Comparison of ENCODE assay signal across 17 cellular contexts in genomic region chr11:85481862-85482261, GRCh38.
A peak's percentile ranks its signal among the peaks of the same experiment; 100 is the strongest.
DNase-seq lines count a peak whose midpoint lies in the region; ATAC-seq, FAIRE-seq and TF ChIP-seq lines count a peak whose summit lies in the region.
"Had no signal": no experiment of that assay in that cellular context is flagged by ENCODE, and none has a peak within 500 bp of the region (broad histone marks: within the 10 kb centered on the region; RNA-seq: fewer than 3 reads in every experiment).

No MANE protein-coding gene starts in this region.

- H3K79me1 ChIP-seq in H1 (ENCODE audit: low read depth, low read length), result no peaks in the 10 kb centered on the region
- no peaks in the 10 kb centered on the region for H3K79me1 ChIP-seq in neuronal stem cell (ENCODE audit: low read depth, low read length)
- no peaks in the 10 kb centered on the region for H3K79me1 ChIP-seq in mesendoderm (ENCODE audit: low read length)

- H3K9ac ChIP-seq in H1 (replicated peaks in 1 of 4; ENCODE audit: extremely low read depth in 1 of 4, low read depth in 3 of 4, low read length in 3 of 4) (no peak overlapping the region), neuronal stem cell (ENCODE audit: low read depth, low read length, poor library complexity) (no peak overlapping the region), mesendoderm (ENCODE audit: low read length) (no peak overlapping the region)
- H3K9ac ChIP-seq: GM23248 had no signal

- H2BK5ac ChIP-seq in H1 (ENCODE audit: low read depth, low read length), result no peak overlapping the region
- H2BK5ac ChIP-seq in neuronal stem cell (ENCODE audit: low read length), result no peak overlapping the region
- H2BK5ac ChIP-seq in mesendoderm (ENCODE audit: low read length), result no peak overlapping the region

- POLR2A ChIA-PET in H1 (lab: Charles Lee; ENCODE audit: partially characterized antibody), result interaction anchor here (1.0 to 1.6 kb wide), 2 partner anchors 9 to 10 kb away, joined by 3 to 4 read pairs; no protein-coding TSS in a partner anchor

- no peak overlapping the region for H3K4me3 Mint-ChIP-seq in stimulated activated effector memory CD8-positive, alpha-beta T cell treated with anti-CD3 and anti-CD28 coated beads, Interleukin-12 subunit alpha, Interleukin-12 subunit beta, amount 100 ng/mL, for 72 hours
- H3K4me3 Mint-ChIP-seq: CD4-positive, alpha-beta memory T cell; HFFc6 had no signal

- H3K4me1 Mint-ChIP-seq in stimulated activated effector memory CD8-positive, alpha-beta T cell treated with anti-CD3 and anti-CD28 coated beads, Interleukin-12 subunit alpha, Interleukin-12 subunit beta, amount 100 ng/mL, for 72 hours, result no peaks in the 10 kb centered on the region

- no peak overlapping the region for H3K4ac ChIP-seq in H1 (replicated peaks; ENCODE audit: insufficient read length, low read depth, low read length)
- H3K4ac ChIP-seq in neuronal stem cell (ENCODE audit: low read length), result no peak overlapping the region
- H3K4ac ChIP-seq in mesendoderm (ENCODE audit: low read depth, low read length), result no peak overlapping the region

- no peaks in the 10 kb centered on the region for H3K4me1 ChIP-seq in H1 (replicated peaks in 1 of 4; ENCODE audit: control insufficient read depth in 3 of 4, insufficient read depth in 4 of 4, low read length in 3 of 4)
- H3K4me1 ChIP-seq in neuronal stem cell (ENCODE audit: control insufficient read depth in 2 of 2, insufficient read depth in 1 of 2, low read depth in 1 of 2, low read length in 2 of 2), result no peaks in the 10 kb centered on the region
- H3K4me1 ChIP-seq in spleen, result no peaks in the 10 kb centered on the region
- no peaks in the 10 kb centered on the region for H3K4me1 ChIP-seq in mesendoderm (ENCODE audit: control insufficient read depth, low read depth, low read length)
- H3K4me1 ChIP-seq: HAP-1 had no signal

- H2BK12ac ChIP-seq in H1 (ENCODE audit: low read depth, low read length) (peak overlapping the region; percentile 39; the same call in 1 of the 2 replicates), neuronal stem cell (ENCODE audit: low read length) (no peak overlapping the region)

- no peak overlapping the region for H3K23ac ChIP-seq in H1 (ENCODE audit: insufficient read length)
- H3K23ac ChIP-seq in neuronal stem cell (ENCODE audit: low read depth, low read length, poor library complexity), result no peak overlapping the region
- H3K23ac ChIP-seq in mesendoderm (ENCODE audit: low read length), result no peak overlapping the region

- H2BK20ac ChIP-seq in H1 (ENCODE audit: low read length), result no peak overlapping the region

- H3K4me3 ChIP-seq in H1 (ENCODE audit: extremely low read depth in 1 of 4, insufficient read depth in 2 of 4, low read depth in 3 of 4, low read length in 4 of 4), result no peak overlapping the region
- H3K4me3 ChIP-seq in neuronal stem cell (ENCODE audit: low read length in 2 of 2), result no peak overlapping the region
- H3K4me3 ChIP-seq in spleen, result no peak overlapping the region
- H3K4me3 ChIP-seq in mesendoderm (ENCODE audit: low read length), result no peak overlapping the region
- H3K4me3 ChIP-seq: GM23248, HAP-1 had no signal

- intact Hi-C loops in spleen (cut with DNase I; ENCODE audit: low total_unique reads), result no loop called here

- DNase-seq in H1 (ENCODE audit: low read depth in 1 of 2, low spot score in 2 of 2), result no peak
- no peak for DNase-seq in neuronal stem cell (ENCODE audit: low spot score)
- no peak for DNase-seq in stimulated activated effector memory CD8-positive, alpha-beta T cell treated with anti-CD3 and anti-CD28 coated beads, Interleukin-12 subunit alpha, Interleukin-12 subunit beta, amount 100 ng/mL, for 72 hours (ENCODE audit: low spot score in 2 of 2)
- no peak for DNase-seq in spleen
- DNase-seq in mesendoderm, result no peak
- DNase-seq in hypothalamus (lab: John Stamatoyannopoulos, UW), result no peak
- DNase-seq: C1 segment of cervical spinal cord; Calu3; CD4-positive, alpha-beta memory T cell; COR-L47; DMS53; DMS79 treated with DMSO at 0.1 percent for 48 hours; GF-D8; GM23248; HFFc6 had no signal

- H3K27ac Mint-ChIP-seq in stimulated activated effector memory CD8-positive, alpha-beta T cell treated with anti-CD3 and anti-CD28 coated beads, Interleukin-12 subunit alpha, Interleukin-12 subunit beta, amount 100 ng/mL, for 72 hours, result no peak overlapping the region
- H3K27ac Mint-ChIP-seq: CD4-positive, alpha-beta memory T cell; HFFc6 had no signal

- TF ChIP-seq RAD21 in H1 (IDR thresholded peaks at IDR 0.05 in 1 of 2, conservative IDR thresholded peaks at IDR 0.05 in 1 of 2; ENCODE audit: low read depth in 2 of 2, low read length in 2 of 2), result no peak

- H3K56ac ChIP-seq in H1 (replicated peaks; ENCODE audit: insufficient read length, low read depth, low read length), result no peak overlapping the region
- H3K56ac ChIP-seq in mesendoderm (ENCODE audit: low read length), result no peak overlapping the region

- H2AK5ac ChIP-seq in H1 (ENCODE audit: low read depth, low read length) (no peak overlapping the region; the same call in none of the 2 replicates), neuronal stem cell (ENCODE audit: low read depth, low read length) (peak overlapping the region; percentile 8), mesendoderm (ENCODE audit: low read length) (no peak overlapping the region)

- H3K23me2 ChIP-seq in H1 (ENCODE audit: low read depth, low read length), result no peaks in the 10 kb centered on the region

- H3K18ac ChIP-seq in H1 (ENCODE audit: extremely low read depth, low read length) (no peak overlapping the region), neuronal stem cell (ENCODE audit: low read length) (no peak overlapping the region), mesendoderm (ENCODE audit: low read length) (no peak overlapping the region)

- no peak for TF ChIP-seq EP300 in H1 (IDR thresholded peaks at IDR 0.05; ENCODE audit: borderline replicate concordance in 1 of 2, low read depth in 2 of 2, low read length in 2 of 2)

- H3K36me3 Mint-ChIP-seq in stimulated activated effector memory CD8-positive, alpha-beta T cell treated with anti-CD3 and anti-CD28 coated beads, Interleukin-12 subunit alpha, Interleukin-12 subunit beta, amount 100 ng/mL, for 72 hours, result no peaks in the 10 kb centered on the region

- peaks cover 15% of the 10 kb centered on the region for H3K9me3 Mint-ChIP-seq in stimulated activated effector memory CD8-positive, alpha-beta T cell treated with anti-CD3 and anti-CD28 coated beads, Interleukin-12 subunit alpha, Interleukin-12 subunit beta, amount 100 ng/mL, for 72 hours

- H4K91ac ChIP-seq in H1 (replicated peaks; ENCODE audit: insufficient read length, low read length) (peak overlapping the region; percentile 61), neuronal stem cell (ENCODE audit: low read depth, low read length, poor library complexity) (no peak overlapping the region)

- H4K5ac ChIP-seq in H1 (ENCODE audit: insufficient read length, low read depth, low read length), result no peak overlapping the region
- no peak overlapping the region for H4K5ac ChIP-seq in mesendoderm (ENCODE audit: low read length)

- H3K27ac ChIP-seq in H1 (ENCODE audit: low read depth, low read length) (no peak overlapping the region), neuronal stem cell (replicated peaks; ENCODE audit: low read length) (no peak overlapping the region), spleen (no peak overlapping the region), mesendoderm (ENCODE audit: low read depth, low read length) (no peak overlapping the region)
- H3K27ac ChIP-seq: GM23248 had no signal

- CTCF ChIA-PET in H1 (lab: Charles Lee; ENCODE audit: partially characterized antibody), result no interaction called here

- no peak overlapping the region for H3K14ac ChIP-seq in H1 (ENCODE audit: insufficient read length)
- no peak overlapping the region for H3K14ac ChIP-seq in neuronal stem cell (ENCODE audit: low read length)

- no peak overlapping the region for H2BK120ac ChIP-seq in H1 (replicated peaks; ENCODE audit: low read depth, low read length)
- H2BK120ac ChIP-seq in neuronal stem cell (ENCODE audit: low read depth, low read length), result no peak overlapping the region
- no peak overlapping the region for H2BK120ac ChIP-seq in mesendoderm (ENCODE audit: low read depth, low read length)

- TF ChIP-seq CTCF in H1 (IDR thresholded peaks at IDR 0.05; ENCODE audit: control extremely low read depth in 1 of 3, insufficient read depth in 1 of 3, low read depth in 1 of 3, low read length in 3 of 3) (no peak), spleen (IDR thresholded peaks at IDR 0.05 in 8 of 11, conservative IDR thresholded peaks at IDR 0.05 in 3 of 11) (no peak)

- H3K4me2 ChIP-seq in H1 (ENCODE audit: insufficient read depth in 1 of 2, low read depth in 2 of 2, low read length in 2 of 2) (no peak overlapping the region), neuronal stem cell (ENCODE audit: insufficient read depth, low read length, poor library complexity, severe bottlenecking) (no peak overlapping the region), mesendoderm (ENCODE audit: low read length) (no peak overlapping the region)

- H4K20me1 ChIP-seq in H1 (replicated peaks in 1 of 2; ENCODE audit: control insufficient read depth in 1 of 2, insufficient read depth in 2 of 2, low read length in 2 of 2), result no peaks in the 10 kb centered on the region

- H3K36me3 ChIP-seq in H1 (ENCODE audit: control insufficient read depth in 2 of 4, insufficient read depth in 4 of 4, low read length in 3 of 4), result no peaks in the 10 kb centered on the region
- no peaks in the 10 kb centered on the region for H3K36me3 ChIP-seq in neuronal stem cell (replicated peaks in 1 of 2; ENCODE audit: control insufficient read depth in 2 of 2, insufficient read depth in 2 of 2, low read length in 2 of 2)
- no peaks in the 10 kb centered on the region for H3K36me3 ChIP-seq in spleen
- H3K36me3 ChIP-seq in mesendoderm (ENCODE audit: control insufficient read depth, insufficient read depth, low read length), result no peaks in the 10 kb centered on the region
- H3K36me3 ChIP-seq: HAP-1 had no signal

- H3K27me3 ChIP-seq in H1 (replicated peaks in 1 of 4; ENCODE audit: control insufficient read depth in 3 of 4, extremely low read depth in 1 of 4, insufficient read depth in 3 of 4, low read length in 3 of 4) (no peaks in the 10 kb centered on the region), neuronal stem cell (ENCODE audit: control insufficient read depth in 3 of 3, insufficient read depth in 3 of 3, low read depth in 1 of 3, low read length in 3 of 3) (no peaks in the 10 kb centered on the region), spleen (replicated peaks in 1 of 7) (no peaks in the 10 kb centered on the region), mesendoderm (ENCODE audit: insufficient read depth, low read length, poor library complexity) (no peaks in the 10 kb centered on the region)

- H3K79me2 ChIP-seq in H1 (ENCODE audit: control insufficient read depth in 1 of 2, insufficient read depth in 2 of 2, low read length in 2 of 2) (no peaks in the 10 kb centered on the region), mesendoderm (ENCODE audit: control insufficient read depth, insufficient read depth, low read length) (no peaks in the 10 kb centered on the region)

- H2BK15ac ChIP-seq in H1 (ENCODE audit: low read length), result 0 out of 2 replicates have a peak overlapping the region, but pooled peaks have one; percentile 46
- no peak overlapping the region for H2BK15ac ChIP-seq in neuronal stem cell (ENCODE audit: low read length)
- H2BK15ac ChIP-seq in mesendoderm (replicated peaks; ENCODE audit: low read depth), result no peak overlapping the region

- ATAC-seq in stimulated activated effector memory CD8-positive, alpha-beta T cell treated with anti-CD3 and anti-CD28 coated beads, Interleukin-12 subunit alpha, Interleukin-12 subunit beta, amount 100 ng/mL, for 72 hours, result peak; percentile 13

- WGBS in H1 (ENCODE audit: extremely low coverage in 1 of 2, insufficient coverage in 1 of 2, insufficient read length in 1 of 2, insufficient replicate concordance in 2 of 2, low coverage in 1 of 2, low lambda C conversion rate in 2 of 2, missing lambda C conversion rate in 1 of 2), 2 experiments, result 90% methylated on average over 1 of the region's 1 CpG; no CpG with 5 or more reads in 1 of the 2 experiments
- no CpG with 5 or more reads among the region's 1 CpG for WGBS in neuronal stem cell (ENCODE audit: extremely low coverage in 2 of 2, insufficient read length in 2 of 2, insufficient replicate concordance in 1 of 2), 2 donors
- 86 to 100% (median 95%) methylated on average over 1 of the region's 1 CpG for WGBS in spleen, 5 donors
- WGBS in mesendoderm (ENCODE audit: extremely low coverage, insufficient coverage, low lambda C conversion rate), result no CpG with 5 or more reads among the region's 1 CpG

- TF ChIP-seq POLR2A in H1 (IDR thresholded peaks at IDR 0.05; ENCODE audit: control extremely low read depth in 1 of 2, low read depth in 2 of 2, low read length in 2 of 2), result no peak
- no peak for TF ChIP-seq POLR2A in spleen (IDR thresholded peaks at IDR 0.05)

- H4K8ac ChIP-seq in H1 (ENCODE audit: extremely low read depth, insufficient read depth, low read length), result no peak overlapping the region; the same call in 1 of the 2 replicates
- no peak overlapping the region for H4K8ac ChIP-seq in neuronal stem cell (ENCODE audit: low read depth, low read length)
- H4K8ac ChIP-seq in mesendoderm (ENCODE audit: low read depth, low read length), result no peak overlapping the region

- H3K9me3 ChIP-seq in H1 (ENCODE audit: insufficient read depth in 2 of 2, low read depth in 1 of 2, low read length in 1 of 2) (0 out of 4 replicates have a peak, but pooled peaks cover 0 to 3% of the 10 kb centered on the region in 2 experiments), neuronal stem cell (replicated peaks in 1 of 2; ENCODE audit: control insufficient read depth in 2 of 2, insufficient read depth in 1 of 2, low read depth in 1 of 2, low read length in 2 of 2) (peaks cover 0 to 5% of the 10 kb centered on the region in 2 donors), spleen (peaks cover 0 to 49% (median 39%) of the 10 kb centered on the region in 8 donors)

- FAIRE-seq in H1 (lab: Jason Lieb, UNC), result no peak
- FAIRE-seq: GM12892 had no signal

- H2AFZ ChIP-seq in H1 (ENCODE audit: low read length), result no peak overlapping the region
- no peak overlapping the region for H2AFZ ChIP-seq in neuronal stem cell (ENCODE audit: low read length)
- H2AFZ ChIP-seq: GM23248 had no signal
